ENCODE assay signal across 9 cellular contexts in genomic region chr13:102422690-102423089, GRCh38. TPM values are rescaled to one million over a fixed set of nuclear protein-coding genes. Genes with fewer than 3 reads are reported as not detected.
"Had no signal": no experiment of that assay in that cellular context is flagged by ENCODE, and none has a peak within 500 bp of the region (broad histone marks: within the 10 kb centered on the region; RNA-seq: fewer than 3 reads in every experiment).

No MANE protein-coding gene starts in this region.

- H3K27ac ChIP-seq: HL-60, KMS-11 had no signal

- ATAC-seq: HepG2, K562 had no signal

- H3K4me3 ChIP-seq: K562 had no signal

- FAIRE-seq: HepG2, HTR-8/SVneo, K562 had no signal

- DNase-seq: IMR-90, KBM-7, KG1 had no signal

- H3K9ac ChIP-seq: KMS-11 had no signal

- H3K4me2 ChIP-seq: KMS-11 had no signal

RNA-seq across cellular contexts. Expression of gene FGF14, which starts 20.8 kb away (rescaled TPM):
- polyA plus RNA-seq: HepG2, IgD-negative memory B cell, IMR-90, K562 had no signal
